In the genomic region with DNA sequence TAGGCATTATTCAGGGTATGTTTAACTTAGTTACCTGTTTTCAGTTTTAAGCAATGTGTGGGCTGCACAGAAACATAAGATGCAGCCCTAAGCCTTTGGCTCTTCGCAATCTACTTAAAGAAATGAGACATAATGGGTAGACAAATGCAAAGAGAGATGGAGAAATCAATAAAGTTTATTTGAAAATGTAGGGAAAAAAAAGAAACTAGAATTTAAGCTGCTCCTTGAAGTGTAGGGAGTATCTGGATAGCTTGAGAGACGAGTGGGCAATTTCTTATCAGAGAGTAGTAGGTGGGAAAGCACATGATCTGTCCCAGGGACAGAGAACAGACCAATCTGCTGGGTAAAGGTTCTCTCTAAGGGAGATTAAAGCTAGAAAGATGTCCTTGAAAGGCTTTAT, we compare ENCODE assay signal across 17 cellular contexts. TPM values are rescaled to one million over a fixed set of nuclear protein-coding genes. Genes with fewer than 3 reads are reported as not detected.
DNase-seq lines count a peak whose midpoint lies in the region; ATAC-seq and TF ChIP-seq lines count a peak whose summit lies in the region.
"Had no signal": no experiment of that assay in that cellular context is flagged by ENCODE, and none has a peak within 500 bp of the region (broad histone marks: within the 10 kb centered on the region; RNA-seq: fewer than 3 reads in every experiment).

No MANE protein-coding gene starts in this region.

- no peaks in the 10 kb centered on the region for H3K9me3 Mint-ChIP-seq in endothelial cell (ENCODE audit: unreplicated experiment)
- H3K9me3 Mint-ChIP-seq: CD4-positive, alpha-beta memory T cell had no signal

- DNase-seq in heart right ventricle (no peak), Right ventricle myocardium inferior (ENCODE audit: missing footprints) (no peak), endothelial cell (ENCODE audit: low spot score) (no peak), right atrium auricular region (ENCODE audit: low spot score) (no peak), suprapubic skin (ENCODE audit: low spot score in 2 of 2) (no peak), GM03348 (ENCODE audit: low spot score) (no peak)
- DNase-seq in activated naive CD4-positive, alpha-beta T cell (lab: John Stamatoyannopoulos, UW): no peak
- DNase-seq: C1 segment of cervical spinal cord; Calu3; CD4-positive, alpha-beta memory T cell; COR-L47; DMS53; DMS79 treated with DMSO at 0.1 percent for 48 hours; GF-D8; GOT3 had no signal

- peaks cover 6% of the 10 kb centered on the region for H3K27me3 Mint-ChIP-seq in endothelial cell (ENCODE audit: unreplicated experiment)
- H3K27me3 Mint-ChIP-seq: CD4-positive, alpha-beta memory T cell had no signal

- intact Hi-C loops in heart right ventricle (cut with DNase I) (no loop called here), Right ventricle myocardium inferior (cut with DNase I) (loop anchor here (5.0 kb wide), 1 partner anchor 185 kb away; no protein-coding TSS in a partner anchor)

- no peak overlapping the region for H3K4me3 ChIP-seq in heart right ventricle
- no peak overlapping the region for H3K4me3 ChIP-seq in right atrium auricular region
- no peak overlapping the region for H3K4me3 ChIP-seq in suprapubic skin
- H3K4me3 ChIP-seq: HAP-1 had no signal

- H3K27ac Mint-ChIP-seq in endothelial cell (ENCODE audit: unreplicated experiment): no peak overlapping the region
- H3K27ac Mint-ChIP-seq: CD4-positive, alpha-beta memory T cell had no signal

- H3K9me3 ChIP-seq in heart right ventricle (no peaks in the 10 kb centered on the region), right atrium auricular region (no peaks in the 10 kb centered on the region), suprapubic skin (no peaks in the 10 kb centered on the region)
- H3K9me3 ChIP-seq: HAP-1 had no signal

- H3K4me1 ChIP-seq in heart right ventricle: peaks cover 0 to 49% (median 8%) of the 10 kb centered on the region in 9 donors
- peaks cover 0 to 46% of the 10 kb centered on the region in 2 donors for H3K4me1 ChIP-seq in right atrium auricular region
- peaks cover 11% of the 10 kb centered on the region for H3K4me1 ChIP-seq in suprapubic skin
- H3K4me1 ChIP-seq: HAP-1 had no signal

- H3K27ac ChIP-seq in heart right ventricle (peak overlapping the region in 6 of 10 donors; percentile 44 to 68 (median 56)), right atrium auricular region (peak overlapping the region; percentile 48 to 77), suprapubic skin (no peak overlapping the region)

- H3K36me3 ChIP-seq in heart right ventricle: peaks cover 0 to 11% (median 0%) of the 10 kb centered on the region in 9 donors
- peaks cover 5% of the 10 kb centered on the region for H3K36me3 ChIP-seq in right atrium auricular region
- H3K36me3 ChIP-seq in suprapubic skin: no peaks in the 10 kb centered on the region
- H3K36me3 ChIP-seq: HAP-1 had no signal

- H3K4me3 Mint-ChIP-seq in endothelial cell (ENCODE audit: unreplicated experiment): peak overlapping the region; percentile 2
- H3K4me3 Mint-ChIP-seq: CD4-positive, alpha-beta memory T cell had no signal

- H3K36me3 Mint-ChIP-seq in endothelial cell (ENCODE audit: low read depth, unreplicated experiment): no peaks in the 10 kb centered on the region
- H3K36me3 Mint-ChIP-seq: CD4-positive, alpha-beta memory T cell had no signal

- H3K4me1 Mint-ChIP-seq in endothelial cell (ENCODE audit: unreplicated experiment): peaks cover 7% of the 10 kb centered on the region
- H3K4me1 Mint-ChIP-seq: CD4-positive, alpha-beta memory T cell had no signal

- ATAC-seq in heart right ventricle (no peak), Right ventricle myocardium inferior (no peak)

- TF ChIP-seq POLR2A in suprapubic skin (IDR thresholded peaks at IDR 0.05): no peak

- TF ChIP-seq CTCF in heart right ventricle (IDR thresholded peaks at IDR 0.05) (no peak), endothelial cell (IDR thresholded peaks at IDR 0.05; ENCODE audit: unreplicated experiment) (no peak), right atrium auricular region (IDR thresholded peaks at IDR 0.05) (no peak), suprapubic skin (IDR thresholded peaks at IDR 0.05) (no peak)

- H3K27me3 ChIP-seq in heart right ventricle (no peaks in the 10 kb centered on the region), right atrium auricular region (no peaks in the 10 kb centered on the region), suprapubic skin (no peaks in the 10 kb centered on the region)

- TF ChIP-seq EP300 in suprapubic skin (IDR thresholded peaks at IDR 0.05): no peak

- WGBS in heart right ventricle, 2 donors: 66 to 83% methylated on average over 2 of the region's 2 CpGs
- 85% methylated on average over 2 of the region's 2 CpGs for WGBS in suprapubic skin

RNA-seq across cellular contexts. Expression of gene WNT2B, which starts 8.9 kb away (rescaled TPM):
- total RNA-seq in heart right ventricle: 1 to 10 TPM in 9 of 10 donors, under 1 TPM in 1; 0.72 to 3.3 (median 2.3) TPM
- polyA plus RNA-seq in heart right ventricle: 1 to 10 TPM in 1 of 2 donors, under 1 TPM in 1; 0.46 to 1.2 TPM
- 1.5 TPM for total RNA-seq in Right ventricle myocardium inferior
- total RNA-seq in endothelial cell (ENCODE audit: unreplicated experiment): 1.3 TPM
- 10 to 100 TPM in 1 of 2 donors, 1 to 10 TPM in 1; 4.8 to 18.6 TPM for total RNA-seq in right atrium auricular region
- 10 to 100 TPM; 18.6 to 57.9 (median 38.8) TPM for total RNA-seq in suprapubic skin
- total RNA-seq: A172 had no signal
